29 cellular contexts compared by ENCODE assay signal in genomic region chr1:47837046-47837830, GRCh38.
DNase-seq lines count a peak whose midpoint lies in the region; ATAC-seq and TF ChIP-seq lines count a peak whose summit lies in the region.
"Had no signal": no experiment of that assay in that cellular context is flagged by ENCODE, and none has a peak within 500 bp of the region (broad histone marks: within the 10 kb centered on the region; RNA-seq: fewer than 3 reads in every experiment).

No MANE protein-coding gene starts in this region.

- no peaks in the 10 kb centered on the region for H3K9me2 ChIP-seq in Loucy (replicated peaks; ENCODE audit: low read depth, low read length)

- in situ Hi-C loops in gastrocnemius medialis (cut with MboI; ENCODE audit: low sequenced_read_pairs in 4 of 4): no loop called here

- no peak overlapping the region for H3K9ac ChIP-seq in Loucy (ENCODE audit: low read depth, low read length, poor library complexity, severe bottlenecking)

- no peak for TF ChIP-seq POLR2A in gastrocnemius medialis (IDR thresholded peaks at IDR 0.05)
- no peak for TF ChIP-seq POLR2A in breast epithelium (IDR thresholded peaks at IDR 0.05)

- no peaks in the 10 kb centered on the region for H3K79me2 ChIP-seq in Loucy (ENCODE audit: insufficient read depth, low read length)

- no peak for TF ChIP-seq CTCF in Loucy (conservative IDR thresholded peaks at IDR 0.05; ENCODE audit: low read length)
- no peak for TF ChIP-seq CTCF in gastrocnemius medialis (IDR thresholded peaks at IDR 0.05 in 4 of 5, conservative IDR thresholded peaks at IDR 0.05 in 1 of 5)
- no peak for TF ChIP-seq CTCF in breast epithelium (IDR thresholded peaks at IDR 0.05)

- H3K36me3 ChIP-seq in Loucy (ENCODE audit: insufficient read depth, low read length): no peaks in the 10 kb centered on the region
- no peaks in the 10 kb centered on the region for H3K36me3 ChIP-seq in gastrocnemius medialis
- no peaks in the 10 kb centered on the region for H3K36me3 ChIP-seq in breast epithelium
- H3K36me3 ChIP-seq: left lung, right lobe of liver, thyroid gland had no signal

- H3K4me2 ChIP-seq in Loucy (ENCODE audit: low read depth, low read length, poor library complexity, severe bottlenecking): no peak overlapping the region

- no peaks in the 10 kb centered on the region for H3F3A ChIP-seq in Loucy (ENCODE audit: low read depth)

- H4K20me1 ChIP-seq in Loucy (ENCODE audit: insufficient read depth, low read length, poor library complexity, severe bottlenecking): no peaks in the 10 kb centered on the region

- H3K27ac ChIP-seq in gastrocnemius medialis: peak overlapping the region; percentile 30 to 60 (median 44)
- no peak overlapping the region for H3K27ac ChIP-seq in breast epithelium
- H3K27ac ChIP-seq: left lung, thyroid gland had no signal

- intact Hi-C loops in Right ventricle myocardium superior (cut with DNase I) (no loop called here), gastrocnemius medialis (cut with DNase I; ENCODE audit: low total_unique reads) (no loop called here), breast epithelium (cut with DNase I; ENCODE audit: low total_unique reads) (no loop called here)

- H2AFZ ChIP-seq in Loucy (ENCODE audit: low read length): peak overlapping the region; percentile 61; the same call in 1 of the 2 replicates

- H3K4me1 ChIP-seq in Loucy (ENCODE audit: insufficient read depth, low read length, poor library complexity, severe bottlenecking) (peaks cover 15% of the 10 kb centered on the region), gastrocnemius medialis (no peaks in the 10 kb centered on the region), breast epithelium (no peaks in the 10 kb centered on the region)
- H3K4me1 ChIP-seq: left lung had no signal

- peak; percentile 80 for ATAC-seq in Right ventricle myocardium superior (ENCODE audit: poor library complexity)
- peak; percentile 24 to 71 for ATAC-seq in gastrocnemius medialis
- ATAC-seq in GM19351 (IDR thresholded peaks at IDR 0.05; ENCODE audit: unreplicated experiment): no peak
- ATAC-seq in GM18520 (IDR thresholded peaks at IDR 0.05; ENCODE audit: unreplicated experiment): no peak
- no peak for ATAC-seq in HG02981 (IDR thresholded peaks at IDR 0.05; ENCODE audit: unreplicated experiment)
- ATAC-seq: activated T-cell treated with anti-CD3 and anti-CD28 coated beads, Interleukin-2, amount 50 U/mL, for 4 hours; esophagus mucosa; natural killer cell; Panc1 had no signal

- DNase-seq in Right ventricle myocardium superior (peak; percentile 58), mesenteric fat pad (ENCODE audit: low spot score) (peak; percentile 64), gastrocnemius medialis (no peak), breast epithelium (ENCODE audit: low spot score in 2 of 2) (no peak)
- DNase-seq: activated CD4-positive, alpha-beta T cell treated with anti-CD3 and anti-CD28 coated beads, Interleukin-2, amount 10 ng/mL, durations not matched to agents 24 days and 14 days; activated gamma-delta T cell treated with Interleukin-2 at 50 U/mL for 16 hours; activated T-cell treated with anti-CD3 and anti-CD28 coated beads, Interleukin-2, amount 50 U/mL, for 4 hours; CD4-positive, alpha-beta T cell; foreskin melanocyte; HFFc6; hypothalamus; left lung; midbrain; natural killer cell; NCI-H1105; NCI-H187 treated with DMSO at 0.1 percent for 48 hours; NCI-H2171 treated with DMSO at 0.1 percent for 48 hours; NCI-H526; right lobe of liver; stimulated activated naive CD4-positive, alpha-beta T cell treated with Interleukin-2 at 50 U/mL for 16 hours; SW 1271; T1000; thyroid gland had no signal

- no peak overlapping the region for H3K4me3 ChIP-seq in Loucy (ENCODE audit: low read length, poor library complexity, severe bottlenecking)
- H3K4me3 ChIP-seq in gastrocnemius medialis: no peak overlapping the region
- H3K4me3 ChIP-seq in breast epithelium: no peak overlapping the region
- H3K4me3 ChIP-seq: left lung, right lobe of liver, thyroid gland had no signal

- H3K27me3 ChIP-seq in Loucy (ENCODE audit: insufficient read depth, low read length, poor library complexity, severe bottlenecking) (no peaks in the 10 kb centered on the region), gastrocnemius medialis (peaks cover 0 to 3% (median 3%) of the 10 kb centered on the region in 3 donors), breast epithelium (no peaks in the 10 kb centered on the region)
- H3K27me3 ChIP-seq: left lung, right lobe of liver, thyroid gland had no signal

- H3K9me3 ChIP-seq in Loucy (ENCODE audit: insufficient read depth, low read depth, low read length) (peaks cover 11% of the 10 kb centered on the region), gastrocnemius medialis (no peaks in the 10 kb centered on the region), breast epithelium (peaks cover 0 to 14% of the 10 kb centered on the region in 2 donors)
- H3K9me3 ChIP-seq: right lobe of liver, thyroid gland had no signal

Comparison
In these comparisons a context has a peak if more than half of its experiments do, and no peak if none do; other contexts are left out.
1. ATAC-seq: peak in Right ventricle myocardium superior (single experiment) and gastrocnemius medialis (2 of 2); none in GM19351 (single experiment), GM18520 (single experiment) and HG02981 (single experiment).
2. DNase-seq: peak in Right ventricle myocardium superior (single experiment) and mesenteric fat pad (single experiment); none in gastrocnemius medialis (0 of 2) and breast epithelium (0 of 2).
3. H3K27ac ChIP-seq: peak in gastrocnemius medialis (4 of 4); none in breast epithelium (0 of 2).